In the genomic region with DNA sequence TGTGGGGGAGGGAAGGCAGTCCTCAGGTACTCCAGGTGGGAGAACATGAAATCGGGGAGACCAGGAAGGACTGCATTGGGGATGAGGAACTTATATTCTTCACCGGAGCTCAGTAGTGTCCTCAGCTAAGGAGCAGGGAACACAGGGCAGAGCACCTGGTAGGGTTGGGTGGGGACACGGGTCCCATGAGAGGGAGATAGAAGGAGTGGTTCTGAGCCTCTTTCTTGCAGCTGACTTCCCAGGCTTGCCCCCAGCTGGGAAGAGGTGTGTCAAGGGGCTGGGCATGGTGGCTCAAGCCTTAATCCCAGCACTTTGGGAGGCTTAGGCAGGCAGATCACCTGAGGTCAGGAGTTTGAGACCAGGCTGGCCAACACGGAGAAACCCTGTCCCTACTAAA, we compare ENCODE assay signal across 8 cellular contexts. TPM values are rescaled to one million over a fixed set of nuclear protein-coding genes. Genes with fewer than 3 reads are reported as not detected.
DNase-seq lines count a peak whose midpoint lies in the region; FAIRE-seq and TF ChIP-seq lines count a peak whose summit lies in the region.

No MANE protein-coding gene starts in this region.

- no peak for DNase-seq in Caco-2
- DNase-seq in PC-9: no peak
- no peak for DNase-seq in endothelial cell of umbilical vein (ENCODE audit: low read depth, low spot score)
- DNase-seq in osteoblast (ENCODE audit: insufficient read length, low spot score, missing footprints): peak; percentile 11
- DNase-seq in NCI-H1048 (lab: John Stamatoyannopoulos, UW): no peak
- no peak for DNase-seq in lower leg skin (ENCODE audit: low spot score in 2 of 2)
- DNase-seq in small intestine: no peak
- DNase-seq in NCI-H2227 (lab: John Stamatoyannopoulos, UW; ENCODE audit: unreplicated experiment): no peak

- H3K9ac ChIP-seq in endothelial cell of umbilical vein (replicated peaks; ENCODE audit: extremely low read depth, insufficient read depth, low read length): peak overlapping the region; percentile 47

- H3K4me3 ChIP-seq in Caco-2 (ENCODE audit: low read depth, low read length) (peak overlapping the region; percentile 72), PC-9 (peak overlapping the region; percentile 90; the same call in 1 of the 2 replicates), endothelial cell of umbilical vein (replicated peaks in 1 of 3; ENCODE audit: insufficient read depth in 1 of 3, low read depth in 1 of 3, low read length in 3 of 3) (no peak overlapping the region), osteoblast (ENCODE audit: insufficient read depth, low read length) (peak overlapping the region; percentile 94), lower leg skin (ENCODE audit: low read depth, poor library complexity, severe bottlenecking) (no peak overlapping the region), small intestine (ENCODE audit: low read depth in 1 of 2, low read length in 2 of 2) (no peak overlapping the region)

- H3K27ac ChIP-seq in PC-9: peak overlapping the region; percentile 76
- peak overlapping the region; percentile 88 for H3K27ac ChIP-seq in endothelial cell of umbilical vein (ENCODE audit: insufficient read depth, low read depth, low read length)
- H3K27ac ChIP-seq in osteoblast (ENCODE audit: low read depth, low read length): peak overlapping the region; percentile 61
- H3K27ac ChIP-seq in small intestine (ENCODE audit: low read depth in 1 of 2, low read length in 1 of 2): peak overlapping the region in 1 of 2 donors; percentile 86

- peaks cover 36% of the 10 kb centered on the region for H3K36me3 Mint-ChIP-seq in Caco-2 (ENCODE audit: insufficient read depth, unreplicated experiment)

- FAIRE-seq in endothelial cell of umbilical vein (lab: Jason Lieb, UNC) (no peak), small intestine (lab: Jason Lieb, UNC) (no peak)

- CTCF ChIA-PET in Caco-2 (lab: Charles Lee) (interaction anchor here (0.7 to 4.2 kb wide), 2 partner anchors 30 to 47 kb away, joined by 5 to 24 read pairs; partner anchors contain the start of gene ELMO3), PC-9 (lab: Charles Lee) (no interaction called here), endothelial cell of umbilical vein (lab: Charles Lee) (interaction anchor here (0.9 to 2.0 kb wide), 10 partner anchors 13 to 227 kb away, joined by 3 to 10 read pairs (median 4); partner anchors contain the start of genes KCTD19 and LRRC36)

- H3K36me3 ChIP-seq in Caco-2 (ENCODE audit: control insufficient read depth, insufficient read depth, low read length): no peaks in the 10 kb centered on the region
- no peaks in the 10 kb centered on the region for H3K36me3 ChIP-seq in PC-9 (ENCODE audit: low read depth)
- peaks cover 0 to 3% of the 10 kb centered on the region in 2 experiments for H3K36me3 ChIP-seq in endothelial cell of umbilical vein (ENCODE audit: control insufficient read depth in 2 of 2, extremely low read depth in 1 of 2, insufficient read depth in 2 of 2, low read length in 2 of 2)
- no peaks in the 10 kb centered on the region for H3K36me3 ChIP-seq in osteoblast (ENCODE audit: insufficient read depth, low read length)
- no peaks in the 10 kb centered on the region for H3K36me3 ChIP-seq in small intestine (ENCODE audit: control insufficient read depth in 2 of 2, insufficient read depth in 2 of 2, low read length in 2 of 2)

- POLR2A ChIA-PET in Caco-2 (lab: Charles Lee) (interaction anchor here (3.5 kb wide), 1 partner anchor 18 kb away, joined by 55 read pairs; the partner anchor contains the start of gene TMEM208), PC-9 (lab: Charles Lee; ENCODE audit: unreplicated experiment) (no interaction called here), endothelial cell of umbilical vein (lab: Charles Lee) (interaction anchor here (1.9 kb wide), 1 partner anchor 25 kb away, joined by 6 read pairs; no protein-coding TSS in a partner anchor)

- TF ChIP-seq POLR2A in endothelial cell of umbilical vein (IDR thresholded peaks at IDR 0.05; ENCODE audit: low read depth, low read length) (no peak), lower leg skin (IDR thresholded peaks at IDR 0.05) (no peak)

- no peak overlapping the region for H2AFZ ChIP-seq in PC-9
- no peak overlapping the region for H2AFZ ChIP-seq in endothelial cell of umbilical vein (ENCODE audit: low read depth, low read length)
- no peak overlapping the region for H2AFZ ChIP-seq in osteoblast (ENCODE audit: low read length)

- peaks cover 70% of the 10 kb centered on the region for H3F3A ChIP-seq in PC-9 (ENCODE audit: insufficient read depth, low read depth)

- H3K27me3 ChIP-seq in Caco-2 (replicated peaks; ENCODE audit: control insufficient read depth, insufficient read depth, low read length) (peaks cover 5% of the 10 kb centered on the region), PC-9 (ENCODE audit: insufficient read depth, low read depth) (no peaks in the 10 kb centered on the region; the same call in 1 of the 2 replicates), endothelial cell of umbilical vein (ENCODE audit: control insufficient read depth in 2 of 2, insufficient read depth in 2 of 2, low read length in 2 of 2) (peaks cover 0 to under 1% of the 10 kb centered on the region in 2 experiments), osteoblast (ENCODE audit: insufficient read depth, low read length) (no peaks in the 10 kb centered on the region), small intestine (ENCODE audit: control insufficient read depth in 2 of 2, insufficient read depth in 2 of 2, low read length in 2 of 2) (peaks cover 0 to 3% of the 10 kb centered on the region in 2 donors)

- no peaks in the 10 kb centered on the region for H3K9me3 Mint-ChIP-seq in Caco-2 (ENCODE audit: unreplicated experiment)

- TSS peak; percentile 54 for BruUV-seq in Caco-2 (replicated peaks; lab: Mats Ljungman, UMichigan)
- TSS peak; percentile 31 for BruUV-seq in PC-9 (replicated peaks; lab: Mats Ljungman, UMichigan)
- BruUV-seq in endothelial cell of umbilical vein (replicated peaks; lab: Mats Ljungman, UMichigan): no TSS peak

- H3K9me1 ChIP-seq in endothelial cell of umbilical vein (replicated peaks; ENCODE audit: control insufficient read depth, extremely low read depth, insufficient read depth, low read length): no peaks in the 10 kb centered on the region

- H3K4me1 ChIP-seq in Caco-2 (peaks cover 46% of the 10 kb centered on the region), PC-9 (replicated peaks; ENCODE audit: insufficient read depth) (peaks cover 64% of the 10 kb centered on the region), endothelial cell of umbilical vein (ENCODE audit: control insufficient read depth, extremely low read depth, insufficient read depth, low read length) (peaks cover 65% of the 10 kb centered on the region), osteoblast (ENCODE audit: insufficient read depth, low read length) (peaks cover 78% of the 10 kb centered on the region), small intestine (ENCODE audit: control insufficient read depth in 2 of 2, insufficient read depth in 1 of 2, low read depth in 1 of 2, low read length in 1 of 2) (peaks cover 2 to 5% of the 10 kb centered on the region in 2 donors)

- no peak for TF ChIP-seq CTCF in Caco-2 (IDR thresholded peaks at IDR 0.05; ENCODE audit: insufficient read depth in 1 of 2, low read depth in 1 of 2, low read length in 1 of 2, severe bottlenecking in 1 of 2, unreplicated experiment in 1 of 2)
- TF ChIP-seq CTCF in PC-9 (conservative IDR thresholded peaks at IDR 0.05): no peak
- no peak for TF ChIP-seq CTCF in endothelial cell of umbilical vein (IDR thresholded peaks at IDR 0.05; ENCODE audit: extremely low read depth in 1 of 2, insufficient read depth in 1 of 2, low read depth in 1 of 2, low read length in 2 of 2)
- no peak for TF ChIP-seq CTCF in osteoblast (IDR thresholded peaks at IDR 0.05; ENCODE audit: extremely low read depth, low read depth, low read length)
- TF ChIP-seq CTCF in lower leg skin (IDR thresholded peaks at IDR 0.05): no peak

- H3K27ac Mint-ChIP-seq in Caco-2 (ENCODE audit: unreplicated experiment): peak overlapping the region; percentile 87

- 73 to 77% methylated on average over 4 of the region's 4 CpGs for WGBS in lower leg skin, 2 donors
- WGBS in small intestine, 3 donors: 47 to 57% (median 51%) methylated on average over 4 of the region's 4 CpGs

- H4K20me1 ChIP-seq in PC-9 (ENCODE audit: insufficient read depth) (no peaks in the 10 kb centered on the region), endothelial cell of umbilical vein (replicated peaks; ENCODE audit: control insufficient read depth, extremely low read depth, insufficient read depth, low read length) (no peaks in the 10 kb centered on the region), osteoblast (ENCODE audit: insufficient read depth, low read length) (no peaks in the 10 kb centered on the region)

- peaks cover 51% of the 10 kb centered on the region for H3K4me1 Mint-ChIP-seq in Caco-2 (ENCODE audit: low read depth, unreplicated experiment)

- H3K79me2 ChIP-seq in PC-9 (ENCODE audit: low read depth): peaks cover 40% of the 10 kb centered on the region
- peaks cover 46% of the 10 kb centered on the region for H3K79me2 ChIP-seq in endothelial cell of umbilical vein (ENCODE audit: control insufficient read depth, insufficient read depth, low read length)
- H3K79me2 ChIP-seq in osteoblast (ENCODE audit: insufficient read depth, low read length): peaks cover 48% of the 10 kb centered on the region

- H3K27me3 Mint-ChIP-seq in Caco-2 (ENCODE audit: insufficient read depth, unreplicated experiment): peaks cover 16% of the 10 kb centered on the region

- dilution Hi-C loops in endothelial cell of umbilical vein (cut with MboI; ENCODE audit: extremely low pct_ligation_motif_present, low sequenced_read_pairs): no loop called here

- no peaks in the 10 kb centered on the region for H3K9me3 ChIP-seq in Caco-2
- no peaks in the 10 kb centered on the region for H3K9me3 ChIP-seq in PC-9 (ENCODE audit: insufficient read depth, low read depth)
- H3K9me3 ChIP-seq in endothelial cell of umbilical vein (replicated peaks; ENCODE audit: control insufficient read depth, insufficient read depth, low read length): no peaks in the 10 kb centered on the region
- no peaks in the 10 kb centered on the region for H3K9me3 ChIP-seq in osteoblast (ENCODE audit: low read depth, low read length)
- H3K9me3 ChIP-seq in small intestine (ENCODE audit: control insufficient read depth, low read depth): no peaks in the 10 kb centered on the region

- no peaks in the 10 kb centered on the region for H3K9me2 ChIP-seq in PC-9 (ENCODE audit: insufficient read depth)

- peak overlapping the region; percentile 95 for H3K4me3 Mint-ChIP-seq in Caco-2 (ENCODE audit: unreplicated experiment)

- peak overlapping the region; percentile 87 for H3K4me2 ChIP-seq in PC-9
- H3K4me2 ChIP-seq in endothelial cell of umbilical vein (ENCODE audit: insufficient read depth, low read length): peak overlapping the region; percentile 42
- peak overlapping the region; percentile 84 for H3K4me2 ChIP-seq in osteoblast (ENCODE audit: insufficient read depth, low read length)

- intact Hi-C loops in Caco-2 (cut with micrococcal nuclease; ENCODE audit: unreplicated experiment): no loop called here
- intact Hi-C loops in PC-9 (cut with micrococcal nuclease; ENCODE audit: unreplicated experiment): loop anchor here (5.0 to 10.0 kb wide), 2 partner anchors 73 to 990 kb away; partner anchors contain the start of genes ESRP2 and NOL3
- intact Hi-C loops in endothelial cell of umbilical vein (cut with micrococcal nuclease): no loop called here
- intact Hi-C loops in lower leg skin (cut with DNase I; ENCODE audit: low total_unique reads): no loop called here

RNA-seq across cellular contexts. Expression of gene FHOD1, which starts 2.1 kb away (rescaled TPM):
- total RNA-seq in Caco-2 (2022) (59.1 and 69.0 TPM in 2 replicates), PC-9 (2021) (58.2 and 60.0 TPM in 2 replicates), endothelial cell of umbilical vein (104 and 124 TPM in 2 replicates), osteoblast (27.4 and 28.2 TPM in 2 replicates), lower leg skin (10 to 100 TPM in 1 of 4 donors, 1 to 10 TPM in 3; 6.3 to 15.6 (median 8.4) TPM)
- polyA plus RNA-seq in endothelial cell of umbilical vein (63.6 and 78.6 TPM in 2 replicates), small intestine (10 to 100 TPM; 12.8 to 19.7 (median 18.9) TPM)
- 43.3 and 49.4 TPM in 2 replicates for polyA plus RNA-seq in endothelial cell of umbilical vein (2011; cell fraction: cytosol; rRNA removed)
- 289 and 335 TPM in 2 replicates for polyA plus RNA-seq in endothelial cell of umbilical vein (2011; cell fraction: nucleus; rRNA removed)
- polyA plus RNA-seq in endothelial cell of umbilical vein (2012): 84.9 and 85.3 TPM in 2 replicates
- polyA minus RNA-seq in endothelial cell of umbilical vein: 44.3 and 55.7 TPM in 2 replicates
- polyA minus RNA-seq in endothelial cell of umbilical vein (2011; cell fraction: cytosol; rRNA and poly(A)+ RNA removed): 17.6 TPM
- 42.3 and 55.3 TPM in 2 replicates for polyA minus RNA-seq in endothelial cell of umbilical vein (2011; cell fraction: nucleus; rRNA and poly(A)+ RNA removed)

RNA-seq across cellular contexts. Expression of gene SLC9A5, which starts 3.6 kb away (rescaled TPM):
- 2.3 and 2.4 TPM in 2 replicates for total RNA-seq in Caco-2 (2022)
- total RNA-seq in PC-9 (2021): 5.2 and 6.9 TPM in 2 replicates
- total RNA-seq in endothelial cell of umbilical vein: 2.8 and 4.2 TPM in 2 replicates
- polyA plus RNA-seq in endothelial cell of umbilical vein: 2.7 and 3.2 TPM in 2 replicates
- polyA plus RNA-seq in endothelial cell of umbilical vein (2011; cell fraction: cytosol; rRNA removed): 1.4 and 1.5 TPM in 2 replicates
- polyA plus RNA-seq in endothelial cell of umbilical vein (2011; cell fraction: nucleus; rRNA removed): 17.7 and 19.4 TPM in 2 replicates
- 3.0 and 3.9 TPM in 2 replicates for polyA plus RNA-seq in endothelial cell of umbilical vein (2012)
- 2.2 and 2.7 TPM in 2 replicates for polyA minus RNA-seq in endothelial cell of umbilical vein
- polyA minus RNA-seq in endothelial cell of umbilical vein (2011; cell fraction: cytosol; rRNA and poly(A)+ RNA removed): 0.51 TPM
- polyA minus RNA-seq in endothelial cell of umbilical vein (2011; cell fraction: nucleus; rRNA and poly(A)+ RNA removed): 2.5 and 3.0 TPM in 2 replicates
- 2.9 and 3.6 TPM in 2 replicates for total RNA-seq in osteoblast
- total RNA-seq in lower leg skin: under 1 TPM; 0.04 to 0.83 (median 0.64) TPM
- polyA plus RNA-seq in small intestine: under 1 TPM in 2 of 3 donors, not detected in 1; 0.39 to 0.54 TPM

RNA-seq across cellular contexts. Expression of gene TMEM208, which starts 18.3 kb away (rescaled TPM):
- total RNA-seq in Caco-2 (2022) (63.8 and 69.7 TPM in 2 replicates), PC-9 (2021) (39.5 and 42.0 TPM in 2 replicates), endothelial cell of umbilical vein (35.3 and 36.3 TPM in 2 replicates), osteoblast (22.4 and 25.3 TPM in 2 replicates), lower leg skin (10 to 100 TPM; 20.8 to 40.3 (median 31.0) TPM)
- polyA plus RNA-seq in endothelial cell of umbilical vein (94.0 and 98.4 TPM in 2 replicates), small intestine (100 to 1,000 TPM in 2 of 3 donors, 10 to 100 TPM in 1; 83.2 to 153 (median 121) TPM)
- 53.5 and 55.9 TPM in 2 replicates for polyA plus RNA-seq in endothelial cell of umbilical vein (2011; cell fraction: cytosol; rRNA removed)
- polyA plus RNA-seq in endothelial cell of umbilical vein (2011; cell fraction: nucleus; rRNA removed): 44.4 and 48.8 TPM in 2 replicates
- polyA plus RNA-seq in endothelial cell of umbilical vein (2012): 34.1 and 34.9 TPM in 2 replicates
- polyA minus RNA-seq in endothelial cell of umbilical vein: 57.2 and 62.0 TPM in 2 replicates
- 29.2 TPM for polyA minus RNA-seq in endothelial cell of umbilical vein (2011; cell fraction: cytosol; rRNA and poly(A)+ RNA removed)
- polyA minus RNA-seq in endothelial cell of umbilical vein (2011; cell fraction: nucleus; rRNA and poly(A)+ RNA removed): 24.9 and 27.2 TPM in 2 replicates

RNA-seq across cellular contexts. Expression of gene PLEKHG4, which starts 34.1 kb away (rescaled TPM):
- total RNA-seq in Caco-2 (2022) (91.0 and 96.4 TPM in 2 replicates), PC-9 (2021) (14.0 and 17.3 TPM in 2 replicates), endothelial cell of umbilical vein (23.9 and 26.6 TPM in 2 replicates), osteoblast (31.8 and 41.6 TPM in 2 replicates), lower leg skin (10 to 100 TPM; 16.6 to 28.0 (median 21.2) TPM)
- polyA plus RNA-seq in endothelial cell of umbilical vein (34.8 and 35.6 TPM in 2 replicates), small intestine (1 to 10 TPM; 1.6 to 5.2 (median 4.7) TPM)
- polyA plus RNA-seq in endothelial cell of umbilical vein (2011; cell fraction: cytosol; rRNA removed): 16.0 and 25.5 TPM in 2 replicates
- polyA plus RNA-seq in endothelial cell of umbilical vein (2011; cell fraction: nucleus; rRNA removed): 203 and 244 TPM in 2 replicates
- 51.6 and 59.7 TPM in 2 replicates for polyA plus RNA-seq in endothelial cell of umbilical vein (2012)
- polyA minus RNA-seq in endothelial cell of umbilical vein: 24.7 and 29.8 TPM in 2 replicates
- 16.2 TPM for polyA minus RNA-seq in endothelial cell of umbilical vein (2011; cell fraction: cytosol; rRNA and poly(A)+ RNA removed)
- 23.7 and 30.6 TPM in 2 replicates for polyA minus RNA-seq in endothelial cell of umbilical vein (2011; cell fraction: nucleus; rRNA and poly(A)+ RNA removed)

RNA-seq across cellular contexts. Expression of gene ELMO3, which starts 46.3 kb away (rescaled TPM):
- total RNA-seq in Caco-2 (2022): 27.8 and 28.7 TPM in 2 replicates
- 32.4 and 51.1 TPM in 2 replicates for total RNA-seq in PC-9 (2021)
- 4.3 and 5.7 TPM in 2 replicates for total RNA-seq in endothelial cell of umbilical vein
- polyA plus RNA-seq in endothelial cell of umbilical vein: 3.9 and 4.1 TPM in 2 replicates
- 1.2 and 1.8 TPM in 2 replicates for polyA plus RNA-seq in endothelial cell of umbilical vein (2011; cell fraction: cytosol; rRNA removed)
- polyA plus RNA-seq in endothelial cell of umbilical vein (2011; cell fraction: nucleus; rRNA removed): 17.7 and 18.0 TPM in 2 replicates
- 1.7 and 2.5 TPM in 2 replicates for polyA plus RNA-seq in endothelial cell of umbilical vein (2012)
- polyA minus RNA-seq in endothelial cell of umbilical vein: 0.74 and 0.87 TPM in 2 replicates
- 2.8 TPM for polyA minus RNA-seq in endothelial cell of umbilical vein (2011; cell fraction: cytosol; rRNA and poly(A)+ RNA removed)
- 1.9 and 4.0 TPM in 2 replicates for polyA minus RNA-seq in endothelial cell of umbilical vein (2011; cell fraction: nucleus; rRNA and poly(A)+ RNA removed)
- 0.29 and 0.36 TPM in 2 replicates for total RNA-seq in osteoblast
- 10 to 100 TPM; 37.2 to 62.2 (median 51.6) TPM for total RNA-seq in lower leg skin
- polyA plus RNA-seq in small intestine: 100 to 1,000 TPM in 1 of 3 donors, 10 to 100 TPM in 2; 36.3 to 101 (median 89.7) TPM

Comparison
In these comparisons a context has a peak if more than half of its experiments do, and no peak if none do; other contexts are left out.
1. H3K4me3 ChIP-seq: peak in Caco-2 (single experiment), PC-9 (single experiment) and osteoblast (single experiment); none in endothelial cell of umbilical vein (0 of 3), lower leg skin (single experiment) and small intestine (0 of 2).
2. Peak in every context shown above with its lines, with median percentiles within 50 percentile points of each other: H3K4me2 ChIP-seq.